ENCODE assay signal across 7 cellular contexts in genomic region chr19:42114412-42114811, GRCh38. TPM values are rescaled to one million over a fixed set of nuclear protein-coding genes. Genes with fewer than 3 reads are reported as not detected.
DNase-seq lines count a peak whose midpoint lies in the region; ATAC-seq lines count a peak whose summit lies in the region.

No MANE protein-coding gene starts in this region.

- no peaks in the 10 kb centered on the region for H3K9me3 Mint-ChIP-seq in activated CD8-positive, alpha-beta memory T cell treated with anti-CD3 and anti-CD28 coated beads, Interleukin-2, amount 10 ng/mL, durations not matched to agents 7 days and 5 days (ENCODE audit: low read depth)

- ATAC-seq in GM18870 (IDR thresholded peaks at IDR 0.05; ENCODE audit: unreplicated experiment) (peak; percentile 32), HG02840 (IDR thresholded peaks at IDR 0.05; ENCODE audit: low FRiP score, unreplicated experiment) (peak; percentile 51), HG02970 (IDR thresholded peaks at IDR 0.05; ENCODE audit: low FRiP score, unreplicated experiment) (no peak)
- no peak for ATAC-seq in activated CD8-positive, alpha-beta memory T cell treated with anti-CD3 and anti-CD28 coated beads, Interleukin-2, amount 10 ng/mL, durations not matched to agents 7 days and 5 days

- H3K36me3 Mint-ChIP-seq in activated CD8-positive, alpha-beta memory T cell treated with anti-CD3 and anti-CD28 coated beads, Interleukin-2, amount 10 ng/mL, durations not matched to agents 7 days and 5 days, result peaks cover 3% of the 10 kb centered on the region

- H3K27ac Mint-ChIP-seq in activated CD8-positive, alpha-beta memory T cell treated with anti-CD3 and anti-CD28 coated beads, Interleukin-2, amount 10 ng/mL, durations not matched to agents 7 days and 5 days, result no peak overlapping the region

- H3K4me3 Mint-ChIP-seq in activated CD8-positive, alpha-beta memory T cell treated with anti-CD3 and anti-CD28 coated beads, Interleukin-2, amount 10 ng/mL, durations not matched to agents 7 days and 5 days, result no peak overlapping the region

- H3K27me3 Mint-ChIP-seq in activated CD8-positive, alpha-beta memory T cell treated with anti-CD3 and anti-CD28 coated beads, Interleukin-2, amount 10 ng/mL, durations not matched to agents 7 days and 5 days, result no peaks in the 10 kb centered on the region

- DNase-seq in NCI-H526 treated with DMSO at 0.1 percent for 48 hours (lab: John Stamatoyannopoulos, UW) (peak; percentile 93), kidney tubule cell (ENCODE audit: low spot score) (peak; percentile 80), HuH-7 (ENCODE audit: low spot score) (no peak)
- no peak for DNase-seq in activated CD8-positive, alpha-beta memory T cell treated with anti-CD3 and anti-CD28 coated beads, Interleukin-2, amount 10 ng/mL, durations not matched to agents 7 days and 5 days

- CTCF ChIA-PET in activated CD8-positive, alpha-beta memory T cell treated with anti-CD3 and anti-CD28 coated beads, Interleukin-2, amount 10 ng/mL, durations not matched to agents 7 days and 5 days (lab: Charles Lee), result interaction anchor here (1.0 to 2.8 kb wide), 11 partner anchors 10 to 319 kb away, joined by 3 to 13 read pairs (median 4); partner anchors contain the start of gene POU2F2

- H3K4me1 Mint-ChIP-seq in activated CD8-positive, alpha-beta memory T cell treated with anti-CD3 and anti-CD28 coated beads, Interleukin-2, amount 10 ng/mL, durations not matched to agents 7 days and 5 days, result peaks cover 22% of the 10 kb centered on the region

RNA-seq across cellular contexts. Expression of gene POU2F2, which starts 17.8 kb away (rescaled TPM):
- total RNA-seq in activated CD8-positive, alpha-beta memory T cell treated with anti-CD3 and anti-CD28 coated beads, Interleukin-2, amount 10 ng/mL, durations not matched to agents 7 days and 5 days, result 10 to 100 TPM; 17.7 to 40.4 TPM

RNA-seq across cellular contexts. Expression of gene ZNF574, which starts 38.4 kb away (rescaled TPM):
- 10 to 100 TPM; 14.7 to 18.3 TPM for total RNA-seq in activated CD8-positive, alpha-beta memory T cell treated with anti-CD3 and anti-CD28 coated beads, Interleukin-2, amount 10 ng/mL, durations not matched to agents 7 days and 5 days

RNA-seq across cellular contexts. Expression of gene GRIK5, which starts 44.4 kb away (rescaled TPM):
- under 1 TPM; 0.44 to 0.56 TPM for total RNA-seq in activated CD8-positive, alpha-beta memory T cell treated with anti-CD3 and anti-CD28 coated beads, Interleukin-2, amount 10 ng/mL, durations not matched to agents 7 days and 5 days

Comparison
In these comparisons a context has a peak if more than half of its experiments do, and no peak if none do; other contexts are left out.
1. ATAC-seq: peak in GM18870 (single experiment) and HG02840 (single experiment); none in activated CD8-positive, alpha-beta memory T cell treated with anti-CD3 and anti-CD28 coated beads, Interleukin-2, amount 10 ng/mL, durations not matched to agents 7 days and 5 days (single experiment) and HG02970 (single experiment).
2. DNase-seq: peak in NCI-H526 treated with DMSO at 0.1 percent for 48 hours (single experiment) and kidney tubule cell (single experiment); none in activated CD8-positive, alpha-beta memory T cell treated with anti-CD3 and anti-CD28 coated beads, Interleukin-2, amount 10 ng/mL, durations not matched to agents 7 days and 5 days (single experiment) and HuH-7 (single experiment).